ENCODE assay signal across 15 cellular contexts in genomic region chr16:82630219-82630618, GRCh38. TPM values are rescaled to one million over a fixed set of nuclear protein-coding genes. Genes with fewer than 3 reads are reported as not detected.
DNase-seq lines count a peak whose midpoint lies in the region; ATAC-seq and TF ChIP-seq lines count a peak whose summit lies in the region.
"Had no signal": no experiment of that assay in that cellular context is flagged by ENCODE, and none has a peak within 500 bp of the region (broad histone marks: within the 10 kb centered on the region; RNA-seq: fewer than 3 reads in every experiment).

No MANE protein-coding gene starts in this region.

- H3K36me3 Mint-ChIP-seq in H9 (ENCODE audit: insufficient read depth in 1 of 3, low read depth in 3 of 3) = peaks cover 0 to 9% (median 2%) of the 10 kb centered on the region in 3 experiments; a peak in 4 of 7 replicates
- H3K36me3 Mint-ChIP-seq: activated naive CD4-positive, alpha-beta T cell treated with anti-CD3 and anti-CD28 coated beads, Interleukin-2, amount 50 U/mL, for 24 hours; immature natural killer cell; stimulated activated memory B cell treated with anti-CD40 and anti-IgM and Interleukin-4, amounts not matched to agents 10 μg/mL and 1 μg/mL and 100 μg/mL, for 72 hours had no signal

- no peak overlapping the region for H2BK5ac ChIP-seq in H9 (ENCODE audit: insufficient read length, low read length)

- no peak overlapping the region for H4K5ac ChIP-seq in H9 (ENCODE audit: insufficient read length, low read depth, low read length)

- H3K4me3 ChIP-seq in RWPE2 (ENCODE audit: severe bottlenecking) = no peak overlapping the region
- H3K4me3 ChIP-seq in skeletal muscle tissue (ENCODE audit: low read length in 3 of 3) = no peak overlapping the region
- H3K4me3 ChIP-seq: colonic mucosa had no signal

- DNase-seq in GM03348 (ENCODE audit: low spot score) = peak; percentile 52
- no peak for DNase-seq in RWPE2 (ENCODE audit: low spot score)
- DNase-seq in fibroblast of peridontal ligament (ENCODE audit: extremely low read depth) = peak; percentile 37
- DNase-seq in H9 = no peak
- no peak for DNase-seq in cerebellar cortex (ENCODE audit: low spot score)
- DNase-seq in stimulated activated CD4-positive, alpha-beta T cell treated with anti-CD3 and anti-CD28 coated beads, Interleukin-4, amount 100 ng/mL, for 1 hour = no peak
- DNase-seq in NCI-H2107 treated with DMSO at 0.1 percent for 48 hours (lab: John Stamatoyannopoulos, UW; ENCODE audit: unreplicated experiment) = no peak
- DNase-seq: colonic mucosa; immature natural killer cell; stimulated activated CD4-positive, alpha-beta T cell treated with anti-CD3 and anti-CD28 coated beads, Interleukin-2, amount 100 ng/mL, for 48 hours had no signal

- H3K27ac ChIP-seq in RWPE2 (ENCODE audit: poor library complexity, severe bottlenecking) (peak overlapping the region; percentile 100), skeletal muscle tissue (ENCODE audit: low read depth, low read length) (peak overlapping the region; percentile 41), H9 (ENCODE audit: insufficient read length, low read depth, low read length) (no peak overlapping the region)
- H3K27ac ChIP-seq: C4-2B, colonic mucosa had no signal

- H3K4me3 Mint-ChIP-seq in H9 = no peak overlapping the region
- H3K4me3 Mint-ChIP-seq: activated naive CD4-positive, alpha-beta T cell treated with anti-CD3 and anti-CD28 coated beads, Interleukin-2, amount 50 U/mL, for 24 hours; immature natural killer cell; stimulated activated memory B cell treated with anti-CD40 and anti-IgM and Interleukin-4, amounts not matched to agents 10 μg/mL and 1 μg/mL and 100 μg/mL, for 72 hours had no signal

- H4K91ac ChIP-seq in H9 (ENCODE audit: insufficient read length, low read depth, low read length) = no peak overlapping the region

- H3K79me2 ChIP-seq in H9 (ENCODE audit: insufficient read depth, low read length) = no peaks in the 10 kb centered on the region

- no peak overlapping the region for H3K18ac ChIP-seq in H9 (ENCODE audit: insufficient read length, low read depth, low read length)

- no peak overlapping the region for H2AFZ ChIP-seq in H9 (ENCODE audit: low read length)

- no peaks in the 10 kb centered on the region for H3K79me1 ChIP-seq in H9 (ENCODE audit: insufficient read depth, low read depth, low read length, poor library complexity, severe bottlenecking)

- no peak overlapping the region for H2BK15ac ChIP-seq in H9 (ENCODE audit: low read depth, low read length)

- H3K14ac ChIP-seq in H9 (ENCODE audit: insufficient read depth, low read length) = no peak overlapping the region

- H3K36me3 ChIP-seq in RWPE2 (ENCODE audit: low read depth) (peaks cover 20% of the 10 kb centered on the region; the same call in 1 of the 2 replicates), skeletal muscle tissue (ENCODE audit: control insufficient read depth in 3 of 3, insufficient read depth in 3 of 3, low read length in 3 of 3) (no peaks in the 10 kb centered on the region)
- H3K36me3 ChIP-seq: colonic mucosa had no signal

- H3K9me3 ChIP-seq in RWPE2 (ENCODE audit: severe bottlenecking) = no peaks in the 10 kb centered on the region
- H3K9me3 ChIP-seq in skeletal muscle tissue (ENCODE audit: control insufficient read depth in 3 of 3, low read length in 3 of 3) = no peaks in the 10 kb centered on the region
- H3K9me3 ChIP-seq in H9 (ENCODE audit: control insufficient read depth, low read depth, low read length) = no peaks in the 10 kb centered on the region
- H3K9me3 ChIP-seq: colonic mucosa had no signal

- no peak overlapping the region for H2AK5ac ChIP-seq in H9 (ENCODE audit: insufficient read length, low read length)

- H3K4me1 ChIP-seq in RWPE2 (ENCODE audit: insufficient read depth, poor library complexity, severe bottlenecking) (peaks cover 72% of the 10 kb centered on the region), skeletal muscle tissue (ENCODE audit: control insufficient read depth in 3 of 3, insufficient read depth in 3 of 3, low read length in 3 of 3) (peaks cover 65 to 87% (median 82%) of the 10 kb centered on the region in 3 donors), H9 (ENCODE audit: insufficient read depth, low read length) (peaks cover 10% of the 10 kb centered on the region)

- H3K23ac ChIP-seq in H9 (ENCODE audit: insufficient read length, low read depth, low read length) = no peak overlapping the region

- H3K4me1 Mint-ChIP-seq in H9 = peaks cover 27 to 28% of the 10 kb centered on the region in 2 experiments
- H3K4me1 Mint-ChIP-seq: activated naive CD4-positive, alpha-beta T cell treated with anti-CD3 and anti-CD28 coated beads, Interleukin-2, amount 50 U/mL, for 24 hours; immature natural killer cell had no signal

- whole genome bisulfite sequencing in H9 (ENCODE audit: extremely low coverage, insufficient read length, low lambda C conversion rate) = no CpG with 5 or more reads among the region's 2 CpGs

- no peaks in the 10 kb centered on the region for H4K20me1 ChIP-seq in H9 (ENCODE audit: control insufficient read depth, insufficient read depth, insufficient read length)

- H3T11ph ChIP-seq in H9 (ENCODE audit: low read length) = no peak overlapping the region

- peaks cover 4% of the 10 kb centered on the region in 2 experiments; a peak in 2 of 5 replicates for H3K9me3 Mint-ChIP-seq in H9
- H3K9me3 Mint-ChIP-seq: activated naive CD4-positive, alpha-beta T cell treated with anti-CD3 and anti-CD28 coated beads, Interleukin-2, amount 50 U/mL, for 24 hours; immature natural killer cell; stimulated activated memory B cell treated with anti-CD40 and anti-IgM and Interleukin-4, amounts not matched to agents 10 μg/mL and 1 μg/mL and 100 μg/mL, for 72 hours had no signal

- H3K4me2 ChIP-seq in H9 (ENCODE audit: insufficient read depth, insufficient read length, low read length) = no peak overlapping the region

- no peak overlapping the region for H2BK12ac ChIP-seq in H9 (ENCODE audit: insufficient read length, low read depth, low read length)

- H3K9ac ChIP-seq in skeletal muscle tissue (ENCODE audit: low read depth in 1 of 3, low read length in 3 of 3) (no peak overlapping the region), H9 (ENCODE audit: extremely low read depth, insufficient read length, low read length) (no peak overlapping the region)

- H3K4ac ChIP-seq in H9 (ENCODE audit: low read depth, low read length) = no peak overlapping the region

- no peak overlapping the region for H3K27ac Mint-ChIP-seq in H9
- H3K27ac Mint-ChIP-seq: activated naive CD4-positive, alpha-beta T cell treated with anti-CD3 and anti-CD28 coated beads, Interleukin-2, amount 50 U/mL, for 24 hours; immature natural killer cell; stimulated activated memory B cell treated with anti-CD40 and anti-IgM and Interleukin-4, amounts not matched to agents 10 μg/mL and 1 μg/mL and 100 μg/mL, for 72 hours had no signal

- peak; percentile 15; the same call in 1 of the 3 replicates for ATAC-seq in RWPE2 (ENCODE audit: low read depth)
- ATAC-seq: activated CD4-positive, CD25-positive, alpha-beta regulatory T cell treated with anti-CD3 and anti-CD28 coated beads, Interleukin-2, amount 50 U/mL, for 24 hours; stimulated activated memory B cell treated with anti-CD40 and anti-IgM and Interleukin-4, amounts not matched to agents 10 μg/mL and 1 μg/mL and 100 μg/mL, for 72 hours had no signal

- no peak overlapping the region for H3K56ac ChIP-seq in H9 (ENCODE audit: insufficient read length, low read depth, low read length)

- peaks cover 45% of the 10 kb centered on the region for H3K27me3 Mint-ChIP-seq in H9 (ENCODE audit: low read depth)

- H3K27me3 ChIP-seq in RWPE2 (ENCODE audit: insufficient read depth, poor library complexity, severe bottlenecking) (no peaks in the 10 kb centered on the region), skeletal muscle tissue (ENCODE audit: control insufficient read depth in 3 of 3, insufficient read depth in 3 of 3, low read length in 3 of 3) (peaks cover 0 to 3% (median 0%) of the 10 kb centered on the region in 3 donors), H9 (ENCODE audit: insufficient read depth, low read length) (peaks cover 23% of the 10 kb centered on the region; the same call in 1 of the 2 replicates)

- H3K23me2 ChIP-seq in H9 (ENCODE audit: insufficient read length, low read depth, low read length, poor library complexity, severe bottlenecking) = peaks cover 17% of the 10 kb centered on the region

- H2BK120ac ChIP-seq in H9 (ENCODE audit: low read depth, low read length, poor library complexity, severe bottlenecking) = no peak overlapping the region

- TF ChIP-seq CTCF in RWPE2 (IDR thresholded peaks at IDR 0.05; ENCODE audit: poor library complexity, severe bottlenecking) = no peak
- no peak for TF ChIP-seq CTCF in H9 (conservative IDR thresholded peaks at IDR 0.05)

- no peak overlapping the region for H4K8ac ChIP-seq in H9 (replicated peaks; ENCODE audit: insufficient read length, low read depth, low read length)

- no peak overlapping the region for H2BK20ac ChIP-seq in H9 (ENCODE audit: low read depth, low read length, poor library complexity, severe bottlenecking)

RNA-seq across cellular contexts. Expression of gene CDH13, which starts 3.5 kb away (rescaled TPM):
- 20.9 TPM for total RNA-seq in skeletal muscle tissue
- total RNA-seq in H9 (2021) = 1.5 and 2.4 TPM in 2 replicates

Comparison
In these comparisons a context has a peak if more than half of its experiments do, and no peak if none do; other contexts are left out.
1. DNase-seq: peak in GM03348 (single experiment) and fibroblast of peridontal ligament (single experiment); none in RWPE2 (single experiment), H9 (single experiment), cerebellar cortex (single experiment), stimulated activated CD4-positive, alpha-beta T cell treated with anti-CD3 and anti-CD28 coated beads, Interleukin-4, amount 100 ng/mL, for 1 hour (single experiment) and NCI-H2107 treated with DMSO at 0.1 percent for 48 hours (single experiment).